In the genomic region with DNA sequence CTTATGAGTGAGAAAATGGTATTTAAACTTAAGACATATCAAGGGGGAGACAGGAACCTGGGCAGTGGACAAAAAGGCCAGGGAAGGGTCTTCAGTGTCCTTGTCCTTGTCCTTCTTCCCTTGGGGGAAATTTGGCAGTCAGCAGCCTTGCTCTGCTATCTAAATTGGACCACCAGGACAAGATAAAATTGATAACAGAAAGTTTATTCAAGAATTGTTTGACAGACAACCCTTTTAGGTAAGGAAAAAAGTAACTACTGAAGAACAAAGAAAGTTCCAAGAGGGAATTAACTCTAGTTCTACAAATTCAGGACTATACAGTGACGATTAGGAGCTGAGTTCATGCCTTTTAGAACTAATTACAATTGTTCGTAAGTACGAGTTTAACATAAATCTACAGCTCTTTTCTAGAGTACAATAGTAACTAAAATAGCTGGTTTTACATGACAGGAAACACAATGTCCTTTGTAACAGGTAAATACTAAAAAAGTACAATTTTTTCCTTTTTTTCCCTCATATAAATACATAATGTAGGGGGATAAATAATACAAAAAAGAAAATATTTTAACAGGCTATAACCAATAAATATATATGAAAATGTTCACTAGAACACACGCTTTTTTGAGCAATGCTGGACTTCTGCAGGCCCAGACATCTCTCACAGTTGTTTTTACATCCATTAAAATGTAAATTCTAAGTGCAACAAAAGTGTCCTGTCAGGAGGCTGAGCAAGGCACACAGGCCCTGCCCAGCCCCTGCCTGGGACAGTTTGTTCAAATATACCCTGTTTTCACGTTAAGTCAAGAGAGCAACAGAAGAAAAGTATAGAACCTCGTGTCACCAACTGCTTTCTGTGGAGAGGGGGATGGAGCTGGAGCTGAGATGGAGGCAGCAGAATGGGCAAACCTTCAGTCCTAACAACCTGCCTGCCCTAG, we compare ENCODE assay signal across 12 cellular contexts. TPM values are rescaled to one million over a fixed set of nuclear protein-coding genes. Genes with fewer than 3 reads are reported as not detected.
DNase-seq lines count a peak whose midpoint lies in the region; ATAC-seq and FAIRE-seq lines count a peak whose summit lies in the region.
"Had no signal": no experiment of that assay in that cellular context is flagged by ENCODE, and none has a peak within 500 bp of the region (broad histone marks: within the 10 kb centered on the region; RNA-seq: fewer than 3 reads in every experiment).

No MANE protein-coding gene starts in this region.

- H3K27me3 ChIP-seq in iPS-20b (ENCODE audit: insufficient read depth, low read length): peaks cover 100% of the 10 kb centered on the region

- H3K36me3 ChIP-seq in iPS-20b (ENCODE audit: insufficient read depth, low read depth, low read length): no peaks in the 10 kb centered on the region

- H3K4me3 ChIP-seq in iPS-20b (ENCODE audit: low read length): 0 out of 2 replicates have a peak overlapping the region, but pooled peaks have one; percentile 11

- peaks cover 36% of the 10 kb centered on the region for H3K4me1 Mint-ChIP-seq in T-helper 1 cell treated with Interleukin-12 subunit alpha and Interleukin-12 subunit beta and Interleukin-4 antibody, amounts not matched to agents 30 μg/mL and 1 μg/mL, for 36 hours (ENCODE audit: low read depth)
- H3K4me1 Mint-ChIP-seq in activated T-helper 17 cell treated with anti-CD3 and anti-CD28 coated beads, Interleukin-2, amount 50 U/mL, for 72 hours: peaks cover 14% of the 10 kb centered on the region
- peaks cover 3% of the 10 kb centered on the region for H3K4me1 Mint-ChIP-seq in stimulated activated effector memory CD8-positive, alpha-beta T cell treated with anti-CD3 and anti-CD28 coated beads, Interleukin-12 subunit alpha, Interleukin-12 subunit beta, amount 100 ng/mL, for 72 hours

- peak overlapping the region; percentile 96 for H3K4me3 Mint-ChIP-seq in T-helper 1 cell treated with Interleukin-12 subunit alpha and Interleukin-12 subunit beta and Interleukin-4 antibody, amounts not matched to agents 30 μg/mL and 1 μg/mL, for 36 hours
- peak overlapping the region; percentile 98 for H3K4me3 Mint-ChIP-seq in activated T-helper 17 cell treated with anti-CD3 and anti-CD28 coated beads, Interleukin-2, amount 50 U/mL, for 72 hours
- H3K4me3 Mint-ChIP-seq in stimulated activated effector memory CD8-positive, alpha-beta T cell treated with anti-CD3 and anti-CD28 coated beads, Interleukin-12 subunit alpha, Interleukin-12 subunit beta, amount 100 ng/mL, for 72 hours: no peak overlapping the region

- peaks cover 17% of the 10 kb centered on the region for H3K4me1 ChIP-seq in iPS-20b (ENCODE audit: insufficient read depth, low read length)

- H3K27ac Mint-ChIP-seq in T-helper 1 cell treated with Interleukin-12 subunit alpha and Interleukin-12 subunit beta and Interleukin-4 antibody, amounts not matched to agents 30 μg/mL and 1 μg/mL, for 36 hours: peak overlapping the region; percentile 81
- H3K27ac Mint-ChIP-seq in activated T-helper 17 cell treated with anti-CD3 and anti-CD28 coated beads, Interleukin-2, amount 50 U/mL, for 72 hours: peak overlapping the region; percentile 72
- H3K27ac Mint-ChIP-seq in stimulated activated effector memory CD8-positive, alpha-beta T cell treated with anti-CD3 and anti-CD28 coated beads, Interleukin-12 subunit alpha, Interleukin-12 subunit beta, amount 100 ng/mL, for 72 hours: peak overlapping the region; percentile 48

- no peak for FAIRE-seq in RCC 7860 (lab: Jason Lieb, UNC)
- FAIRE-seq: A204.1 had no signal

- DNase-seq in T-helper 1 cell (no peak), cerebellum (ENCODE audit: low spot score) (no peak), NCI-H2196 treated with DMSO at 0.1 percent for 48 hours (lab: John Stamatoyannopoulos, UW; ENCODE audit: unreplicated experiment) (no peak), RCC 7860 (ENCODE audit: low spot score) (no peak)
- no peak for DNase-seq in stimulated activated effector memory CD8-positive, alpha-beta T cell treated with anti-CD3 and anti-CD28 coated beads, Interleukin-12 subunit alpha, Interleukin-12 subunit beta, amount 100 ng/mL, for 72 hours (ENCODE audit: low spot score in 2 of 2)
- DNase-seq: GDM1 had no signal

- peaks cover 5% of the 10 kb centered on the region; the same call in 1 of the 2 replicates for H3K9me3 ChIP-seq in iPS-20b (ENCODE audit: insufficient read depth, low read depth, low read length)

- H3K27ac ChIP-seq in iPS-20b (ENCODE audit: low read length): no peak overlapping the region

- H3K9ac ChIP-seq in iPS-20b (ENCODE audit: low read depth, low read length): no peak overlapping the region

- ATAC-seq in activated T-helper 17 cell treated with anti-CD3 and anti-CD28 coated beads, Interleukin-2, amount 50 U/mL, for 72 hours (replicated peaks): no peak
- no peak for ATAC-seq in stimulated activated effector memory CD8-positive, alpha-beta T cell treated with anti-CD3 and anti-CD28 coated beads, Interleukin-12 subunit alpha, Interleukin-12 subunit beta, amount 100 ng/mL, for 72 hours

- H3K27me3 Mint-ChIP-seq in T-helper 1 cell treated with Interleukin-12 subunit alpha and Interleukin-12 subunit beta and Interleukin-4 antibody, amounts not matched to agents 30 μg/mL and 1 μg/mL, for 36 hours (ENCODE audit: low read depth): no peaks in the 10 kb centered on the region
- H3K27me3 Mint-ChIP-seq in activated T-helper 17 cell treated with anti-CD3 and anti-CD28 coated beads, Interleukin-2, amount 50 U/mL, for 72 hours: peaks cover 2% of the 10 kb centered on the region

- H3K9me3 Mint-ChIP-seq in T-helper 1 cell treated with Interleukin-12 subunit alpha and Interleukin-12 subunit beta and Interleukin-4 antibody, amounts not matched to agents 30 μg/mL and 1 μg/mL, for 36 hours: no peaks in the 10 kb centered on the region
- H3K9me3 Mint-ChIP-seq in activated T-helper 17 cell treated with anti-CD3 and anti-CD28 coated beads, Interleukin-2, amount 50 U/mL, for 72 hours: no peaks in the 10 kb centered on the region
- no peaks in the 10 kb centered on the region for H3K9me3 Mint-ChIP-seq in stimulated activated effector memory CD8-positive, alpha-beta T cell treated with anti-CD3 and anti-CD28 coated beads, Interleukin-12 subunit alpha, Interleukin-12 subunit beta, amount 100 ng/mL, for 72 hours

- peaks cover 12% of the 10 kb centered on the region for H3K36me3 Mint-ChIP-seq in T-helper 1 cell treated with Interleukin-12 subunit alpha and Interleukin-12 subunit beta and Interleukin-4 antibody, amounts not matched to agents 30 μg/mL and 1 μg/mL, for 36 hours (ENCODE audit: low read depth)
- peaks cover 3% of the 10 kb centered on the region for H3K36me3 Mint-ChIP-seq in activated T-helper 17 cell treated with anti-CD3 and anti-CD28 coated beads, Interleukin-2, amount 50 U/mL, for 72 hours (ENCODE audit: low read depth)
- peaks cover 1% of the 10 kb centered on the region for H3K36me3 Mint-ChIP-seq in stimulated activated effector memory CD8-positive, alpha-beta T cell treated with anti-CD3 and anti-CD28 coated beads, Interleukin-12 subunit alpha, Interleukin-12 subunit beta, amount 100 ng/mL, for 72 hours

RNA-seq across cellular contexts. Expression of gene HOXB2, which starts 4.0 kb away (rescaled TPM):
- 10 to 100 TPM in 1 of 2 donors, 1 to 10 TPM in 1; 2.0 to 15.3 TPM for total RNA-seq in activated T-helper 17 cell treated with anti-CD3 and anti-CD28 coated beads, Interleukin-2, amount 50 U/mL, for 72 hours
- total RNA-seq in cerebellum: not detected
- total RNA-seq: NCI-H460 had no signal

RNA-seq across cellular contexts. Expression of gene HOXB1, which starts 18.1 kb away (rescaled TPM):
- total RNA-seq in activated T-helper 17 cell treated with anti-CD3 and anti-CD28 coated beads, Interleukin-2, amount 50 U/mL, for 72 hours: not detected
- total RNA-seq in cerebellum: not detected
- total RNA-seq: liver, NCI-H460 had no signal

RNA-seq across cellular contexts. Expression of gene HOXB4, which starts 29.2 kb away (rescaled TPM):
- total RNA-seq in activated T-helper 17 cell treated with anti-CD3 and anti-CD28 coated beads, Interleukin-2, amount 50 U/mL, for 72 hours: 1 to 10 TPM; 2.6 to 2.8 TPM
- 0.09 TPM for total RNA-seq in cerebellum

RNA-seq across cellular contexts. Expression of gene HOXB3, which starts 41.1 kb away (rescaled TPM):
- 1 to 10 TPM; 3.1 to 5.4 TPM for total RNA-seq in activated T-helper 17 cell treated with anti-CD3 and anti-CD28 coated beads, Interleukin-2, amount 50 U/mL, for 72 hours
- not detected for total RNA-seq in cerebellum

RNA-seq across cellular contexts. Expression of gene HOXB5, which starts 44.6 kb away (rescaled TPM):
- not detected for total RNA-seq in activated T-helper 17 cell treated with anti-CD3 and anti-CD28 coated beads, Interleukin-2, amount 50 U/mL, for 72 hours
- not detected for total RNA-seq in cerebellum
